8 cellular contexts compared by ENCODE assay signal in genomic region chr19:45691516-45692186, GRCh38. TPM values are rescaled to one million over a fixed set of nuclear protein-coding genes. Genes with fewer than 3 reads are reported as not detected.
A peak's percentile ranks its signal among the peaks of the same experiment; 100 is the strongest.
DNase-seq lines count a peak whose midpoint lies in the region; ATAC-seq and TF ChIP-seq lines count a peak whose summit lies in the region.

Gene SNRPD2 (minus strand): TSS chr19:45691953. CDS start chr19:45691888, 65 bp downstream.

- H3K36me3 ChIP-seq in brain microvascular endothelial cell (replicated peaks) = peaks cover 21% of the 10 kb centered on the region
- H3K36me3 ChIP-seq in gastrocnemius medialis = peaks cover 0 to 30% of the 10 kb centered on the region in 2 donors

- intact Hi-C loops in gastrocnemius medialis (cut with DNase I; ENCODE audit: low total_unique reads) = loop anchor here (1.0 kb wide), 3 partner anchors 10 to 78 kb away; partner anchors contain the start of gene SIX5

- H3K27ac ChIP-seq in brain microvascular endothelial cell = peak within 1 kb of the TSS; percentile 71
- H3K27ac ChIP-seq in gastrocnemius medialis = peak within 1 kb of the TSS; percentile 90 to 96 (median 94)

- in situ Hi-C loops in brain microvascular endothelial cell (cut with HindIII; ENCODE audit: low pct_ligation_motif_present, low sequenced_read_pairs) = no loop called here
- in situ Hi-C loops in gastrocnemius medialis (cut with MboI; ENCODE audit: low sequenced_read_pairs in 4 of 4) = no loop called here

- no peaks in the 10 kb centered on the region for H3K27me3 ChIP-seq in brain microvascular endothelial cell (replicated peaks)
- H3K27me3 ChIP-seq in gastrocnemius medialis = no peaks in the 10 kb centered on the region

- ATAC-seq in HG02973 (IDR thresholded peaks at IDR 0.05; ENCODE audit: unreplicated experiment) = peak; percentile 37
- peak; percentile 84 to 85 for ATAC-seq in gastrocnemius medialis

- H3K9me3 ChIP-seq in gastrocnemius medialis = no peaks in the 10 kb centered on the region

- H3K4me3 ChIP-seq in brain microvascular endothelial cell (ENCODE audit: low read depth, low read length) (peak within 1 kb of the TSS; percentile 94), iPS-11a (ENCODE audit: low read depth, low read length) (peak within 1 kb of the TSS; percentile 97), gastrocnemius medialis (peak within 1 kb of the TSS; percentile 77 to 97 (median 86))

- peaks cover 8 to 16% of the 10 kb centered on the region in 2 donors for H3K4me1 ChIP-seq in gastrocnemius medialis

- DNase-seq in activated CD8-positive, alpha-beta memory T cell treated with anti-CD3 and anti-CD28 coated beads for 1 hour (ENCODE audit: extremely low read depth in 1 of 2, low read depth in 1 of 2) = peak; percentile 80 to 87
- DNase-seq in activated CD8-positive, alpha-beta memory T cell treated with anti-CD3 and anti-CD28 coated beads for 24 hours = no peak
- DNase-seq in NCI-H2029 treated with DMSO at 0.1 percent for 48 hours (lab: John Stamatoyannopoulos, UW) (peak; percentile 92), T1000 (lab: John Stamatoyannopoulos, UW) (peak; percentile 93), brain microvascular endothelial cell (peak; percentile 94), gastrocnemius medialis (peak; percentile 86 to 92)

- peak; percentile 82 to 89 for TF ChIP-seq POLR2A in gastrocnemius medialis (IDR thresholded peaks at IDR 0.05)

- TF ChIP-seq CTCF in brain microvascular endothelial cell (IDR thresholded peaks at IDR 0.05; ENCODE audit: low read depth, low read length, missing control alignments) (no peak), gastrocnemius medialis (IDR thresholded peaks at IDR 0.05 in 4 of 5, conservative IDR thresholded peaks at IDR 0.05 in 1 of 5) (no peak)

RNA-seq across cellular contexts. Expression of gene SNRPD2, which starts in this region (rescaled TPM):
- total RNA-seq in gastrocnemius medialis = 100 to 1,000 TPM; 136 to 167 (median 144) TPM
